In genomic region chr14:93496856-93497255, GRCh38 we compare ENCODE assay signal across 18 cellular contexts.
"Had no signal": no experiment of that assay in that cellular context is flagged by ENCODE, and none has a peak within 500 bp of the region (broad histone marks: within the 10 kb centered on the region; RNA-seq: fewer than 3 reads in every experiment).

No MANE protein-coding gene starts in this region.

- H3K4me1 Mint-ChIP-seq: central memory CD8-positive, alpha-beta T cell had no signal

- H3K36me3 Mint-ChIP-seq: mesothelial cell of epicardium; natural killer cell treated with Interleukin-12 subunit alpha and Interleukin-12 subunit beta and Interleukin-15 and Interleukin-18, amount 100 ng/mL, for 72 hours had no signal

- H3K36me3 ChIP-seq: gastrocnemius medialis, prostate gland, sigmoid colon, stomach, thoracic aorta, transverse colon had no signal

- H2AFZ ChIP-seq: parathyroid adenoma had no signal

- H3K4me1 ChIP-seq: gastrocnemius medialis, parathyroid adenoma, prostate gland, sigmoid colon, stomach, transverse colon had no signal

- FAIRE-seq: kidney had no signal

- ATAC-seq: esophagus mucosa; gastrocnemius medialis; natural killer cell treated with Interleukin-12 subunit alpha and Interleukin-12 subunit beta and Interleukin-15 and Interleukin-18, amount 100 ng/mL, for 72 hours had no signal

- DNase-seq: cortex of kidney; dorsolateral prefrontal cortex; effector CD8-positive, alpha-beta T cell; gastrocnemius medialis; kidney; sigmoid colon; stimulated activated naive CD4-positive, alpha-beta T cell; stomach; substantia nigra; transverse colon had no signal

- H3K27ac ChIP-seq: dorsolateral prefrontal cortex, gastrocnemius medialis, parathyroid adenoma, prostate gland, sigmoid colon, skin epidermis, stomach, thoracic aorta, transverse colon had no signal

- H3K9me3 ChIP-seq: gastrocnemius medialis, prostate gland, sigmoid colon, stomach, thoracic aorta, transverse colon had no signal

- H3K4me3 Mint-ChIP-seq: central memory CD8-positive, alpha-beta T cell; mesothelial cell of epicardium; natural killer cell treated with Interleukin-12 subunit alpha and Interleukin-12 subunit beta and Interleukin-15 and Interleukin-18, amount 100 ng/mL, for 72 hours had no signal

- H3K9ac ChIP-seq: parathyroid adenoma had no signal

- H3K27me3 ChIP-seq: dorsolateral prefrontal cortex, gastrocnemius medialis, sigmoid colon, stomach, transverse colon had no signal

- H3K4me3 ChIP-seq: dorsolateral prefrontal cortex, gastrocnemius medialis, prostate gland, sigmoid colon, skin epidermis, stomach, thoracic aorta, transverse colon had no signal

- H3K27ac Mint-ChIP-seq: mesothelial cell of epicardium; natural killer cell treated with Interleukin-12 subunit alpha and Interleukin-12 subunit beta and Interleukin-15 and Interleukin-18, amount 100 ng/mL, for 72 hours had no signal

- H3K9me3 Mint-ChIP-seq: central memory CD8-positive, alpha-beta T cell; mesothelial cell of epicardium had no signal
